ENCODE assay signal across 8 cellular contexts in genomic region chr22:39040538-39041296, GRCh38. TPM values are rescaled to one million over a fixed set of nuclear protein-coding genes. Genes with fewer than 3 reads are reported as not detected.
DNase-seq lines count a peak whose midpoint lies in the region; ATAC-seq, FAIRE-seq and TF ChIP-seq lines count a peak whose summit lies in the region.
"Not testable (repeated sequence)": the region's sequence is repeated elsewhere in the genome, so short reads cannot be mapped to it uniquely, and the experiment has no call there.

Gene APOBEC3F, plus strand, starts transcription at chr22:39040864. Its CDS starts 97 bp downstream, at chr22:39040961.

- 0 out of 2 replicates have a peak, but pooled peaks have one; percentile 14 for TF ChIP-seq POLR2A in A549 (IDR thresholded peaks at IDR 0.05; ENCODE audit: low read length)

- POLR2A ChIA-PET in A549 (lab: Yijun Ruan, JAX), result not testable (repeated sequence)

- not testable (repeated sequence) for H3K36me3 ChIP-seq in smooth muscle cell (ENCODE audit: low read depth)

- not testable (repeated sequence) for H3K4me1 ChIP-seq in A549; smooth muscle cell (ENCODE audit: low read depth)

- ATAC-seq in A549 (peak; percentile 92 to 93), GM18870 (IDR thresholded peaks at IDR 0.05; ENCODE audit: unreplicated experiment) (peak; percentile 87), HG02970 (IDR thresholded peaks at IDR 0.05; ENCODE audit: low FRiP score, unreplicated experiment) (peak; percentile 83)

- not testable (repeated sequence) for H3F3A ChIP-seq in smooth muscle cell (ENCODE audit: low read depth)

- H4K20me1 ChIP-seq in smooth muscle cell (ENCODE audit: low read depth), result not testable (repeated sequence)

- TF ChIP-seq CTCF in A549 (IDR thresholded peaks at IDR 0.05); smooth muscle cell (IDR thresholded peaks at IDR 0.05; ENCODE audit: borderline replicate concordance, insufficient read depth, poor library complexity, severe bottlenecking): not testable (repeated sequence)
- peak; percentile 10 for TF ChIP-seq CTCF in choroid plexus epithelial cell (conservative IDR thresholded peaks at IDR 0.05; ENCODE audit: low read depth, low read length)

- peak within 1 kb of the TSS; percentile 84 for H2AFZ ChIP-seq in smooth muscle cell (ENCODE audit: low read depth)

- H3K79me2 ChIP-seq in smooth muscle cell (ENCODE audit: low read depth), result not testable (repeated sequence)

- not testable (repeated sequence) for H3K27me3 ChIP-seq in smooth muscle cell (ENCODE audit: low read depth)

- H3K4me3 ChIP-seq in A549 (peak within 1 kb of the TSS; percentile 67), choroid plexus epithelial cell (ENCODE audit: low read depth, low read length) (peak within 1 kb of the TSS; percentile 68), smooth muscle cell (peak within 1 kb of the TSS; percentile 60)

- TF ChIP-seq EP300 in A549 (IDR thresholded peaks at IDR 0.05), result not testable (repeated sequence)

- DNase-seq in A549 (ENCODE audit: low read depth in 1 of 2, low spot score in 1 of 2) (peak in 1 of 2 experiments; percentile 40), NCI-H2171 treated with DMSO at 0.1 percent for 48 hours (lab: John Stamatoyannopoulos, UW) (peak; percentile 26), choroid plexus epithelial cell (ENCODE audit: low read depth) (peak; percentile 57), islet precursor cell (peak; percentile 82)
- peak; percentile 33 to 36 for DNase-seq in activated CD4-positive, alpha-beta T cell treated with anti-CD3 and anti-CD28 coated beads, Interleukin-2, amount 50 U/mL, for 24 hours (ENCODE audit: low read depth in 1 of 2, low spot score in 1 of 2)
- DNase-seq in smooth muscle cell (lab: John Stamatoyannopoulos, UW; ENCODE audit: unreplicated experiment), result not testable (repeated sequence)

- H3K9me3 ChIP-seq in A549; smooth muscle cell (replicated peaks; ENCODE audit: low read depth): not testable (repeated sequence)

- H3K4me2 ChIP-seq in A549 (peak within 1 kb of the TSS; percentile 93), smooth muscle cell (peak within 1 kb of the TSS; percentile 91)

- not testable (repeated sequence) for FAIRE-seq in A549 (lab: Jason Lieb, UNC)

- H3K27ac ChIP-seq in A549 (peak within 1 kb of the TSS; percentile 94 to 95), smooth muscle cell (ENCODE audit: low read depth) (peak within 1 kb of the TSS; percentile 65)

- not testable (repeated sequence) for TF ChIP-seq RAD21 in A549 (conservative IDR thresholded peaks at IDR 0.05 in 1 of 2, IDR thresholded peaks at IDR 0.05 in 1 of 2)

- peak within 1 kb of the TSS; percentile 50 for H3K9ac ChIP-seq in smooth muscle cell (ENCODE audit: low read depth)

- WGBS in A549 (ENCODE audit: missing lambda C conversion rate), result 9% methylated on average over 9 of the region's 21 CpGs
- WGBS in smooth muscle cell (ENCODE audit: low lambda C conversion rate), result 3% methylated on average over 18 of the region's 21 CpGs

- CTCF ChIA-PET in A549 (lab: Yijun Ruan, JAX), result not testable (repeated sequence)

RNA-seq across cellular contexts. Expression of gene APOBEC3F, which starts in this region (rescaled TPM):
- polyA plus RNA-seq in A549 (2011; rRNA removed), result 2.9 and 4.0 TPM in 2 replicates
- polyA plus RNA-seq in A549 (2012; cell fraction: cytosol; rRNA removed), result 2.3 and 2.4 TPM in 2 replicates
- polyA plus RNA-seq in A549 (2012; cell fraction: nucleus; rRNA removed), result 1.5 and 1.6 TPM in 2 replicates
- polyA plus RNA-seq in A549 (2017; fragmentation: RNase III; extraction: RNeasy Plus Mini Kit Qiagen cat#74134 plus additional on column Dnase treatment), result 3.3 to 4.3 TPM (median 4.3 TPM) in 3 replicates
- polyA minus RNA-seq in A549 (2011; rRNA and poly(A)+ RNA removed), result 4.8 and 10.3 TPM in 2 replicates
- total RNA-seq in smooth muscle cell, result 0.04 and 1.3 TPM in 2 replicates
- 7.7 and 8.2 TPM in 2 replicates for polyA plus RNA-seq in smooth muscle cell
